Comparison of ENCODE assay signal across 8 cellular contexts in genomic region chr14:75979071-75979571, GRCh38. TPM values are rescaled to one million over a fixed set of nuclear protein-coding genes. Genes with fewer than 3 reads are reported as not detected.
A peak's percentile ranks its signal among the peaks of the same experiment; 100 is the strongest.
DNase-seq lines count a peak whose midpoint lies in the region; ATAC-seq and TF ChIP-seq lines count a peak whose summit lies in the region.

No MANE protein-coding gene starts in this region.

- peak overlapping the region in 1 of 2 donors; percentile 58 for H3K27ac Mint-ChIP-seq in natural killer cell treated with Interleukin-12 subunit alpha and Interleukin-12 subunit beta and Interleukin-15 and Interleukin-18, amount 100 ng/mL, for 72 hours

- H3K9me3 Mint-ChIP-seq in natural killer cell treated with Interleukin-12 subunit alpha and Interleukin-12 subunit beta and Interleukin-15 and Interleukin-18, amount 100 ng/mL, for 72 hours, result no peaks in the 10 kb centered on the region

- DNase-seq in NCI-H524 (lab: John Stamatoyannopoulos, UW), result peak; percentile 56 to 66
- DNase-seq in NCI-H524 treated with DMSO at 0.1 percent for 48 hours (lab: John Stamatoyannopoulos, UW), result no peak
- DNase-seq in NCI-H82 treated with DMSO at 0.1 percent for 48 hours (lab: John Stamatoyannopoulos, UW; ENCODE audit: unreplicated experiment), result peak; percentile 19
- peak; percentile 57 to 65 for DNase-seq in cardiac fibroblast (ENCODE audit: low read depth in 2 of 2)
- DNase-seq in midbrain (lab: John Stamatoyannopoulos, UW), result peak; percentile 47
- no peak for DNase-seq in NCI-H1048 (lab: John Stamatoyannopoulos, UW)
- DNase-seq in SW480 (ENCODE audit: low spot score), result no peak
- no peak for DNase-seq in natural killer cell treated with Interleukin-12 subunit alpha and Interleukin-12 subunit beta and Interleukin-15 and Interleukin-18, amount 100 ng/mL, for 72 hours (ENCODE audit: low spot score)

- no peak for ATAC-seq in natural killer cell treated with Interleukin-12 subunit alpha and Interleukin-12 subunit beta and Interleukin-15 and Interleukin-18, amount 100 ng/mL, for 72 hours

- H3K27me3 Mint-ChIP-seq in natural killer cell treated with Interleukin-12 subunit alpha and Interleukin-12 subunit beta and Interleukin-15 and Interleukin-18, amount 100 ng/mL, for 72 hours, result no peaks in the 10 kb centered on the region

- peak overlapping the region; percentile 54 to 64 for H3K4me3 ChIP-seq in cardiac fibroblast (replicated peaks in 1 of 2; ENCODE audit: low read depth in 2 of 2, low read length in 2 of 2)

- no peaks in the 10 kb centered on the region for H3K36me3 Mint-ChIP-seq in natural killer cell treated with Interleukin-12 subunit alpha and Interleukin-12 subunit beta and Interleukin-15 and Interleukin-18, amount 100 ng/mL, for 72 hours

- peaks cover 31 to 32% of the 10 kb centered on the region in 2 donors for H3K4me1 Mint-ChIP-seq in natural killer cell treated with Interleukin-12 subunit alpha and Interleukin-12 subunit beta and Interleukin-15 and Interleukin-18, amount 100 ng/mL, for 72 hours (ENCODE audit: low read depth in 2 of 2)

- peak; percentile 74 for TF ChIP-seq CTCF in cardiac fibroblast (IDR thresholded peaks at IDR 0.05; ENCODE audit: low read depth, low read length)

- no peak overlapping the region for H3K4me3 Mint-ChIP-seq in natural killer cell treated with Interleukin-12 subunit alpha and Interleukin-12 subunit beta and Interleukin-15 and Interleukin-18, amount 100 ng/mL, for 72 hours

RNA-seq across cellular contexts. Expression of gene TGFB3, which starts 2.7 kb away (rescaled TPM):
- 1 to 10 TPM; 1.4 to 3.8 TPM for total RNA-seq in natural killer cell treated with Interleukin-12 subunit alpha and Interleukin-12 subunit beta and Interleukin-15 and Interleukin-18, amount 100 ng/mL, for 72 hours

RNA-seq across cellular contexts. Expression of gene IFT43, which starts 6.4 kb away (rescaled TPM):
- total RNA-seq in natural killer cell treated with Interleukin-12 subunit alpha and Interleukin-12 subunit beta and Interleukin-15 and Interleukin-18, amount 100 ng/mL, for 72 hours, result 10 to 100 TPM in 1 of 2 donors, 1 to 10 TPM in 1; 7.9 to 11.5 TPM

Comparison
In these comparisons a context has a peak if more than half of its experiments do, and no peak if none do; other contexts are left out.
1. DNase-seq: peak in NCI-H524 (2 of 2), NCI-H82 treated with DMSO at 0.1 percent for 48 hours (single experiment), cardiac fibroblast (2 of 2) and midbrain (single experiment); none in NCI-H524 treated with DMSO at 0.1 percent for 48 hours (single experiment), NCI-H1048 (single experiment), SW480 (single experiment) and natural killer cell treated with Interleukin-12 subunit alpha and Interleukin-12 subunit beta and Interleukin-15 and Interleukin-18, amount 100 ng/mL, for 72 hours (single experiment).